ENCODE assay signal across 8 cellular contexts in genomic region chr19:16184665-16185122, GRCh38. TPM values are rescaled to one million over a fixed set of nuclear protein-coding genes. Genes with fewer than 3 reads are reported as not detected.
DNase-seq lines count a peak whose midpoint lies in the region; ATAC-seq, FAIRE-seq and TF ChIP-seq lines count a peak whose summit lies in the region.

No MANE protein-coding gene starts in this region.

- H3K27me3 ChIP-seq in ACC112 (ENCODE audit: insufficient read depth, low read length) (no peaks in the 10 kb centered on the region), bronchial epithelial cell (ENCODE audit: control insufficient read depth, insufficient read depth, low read length) (no peaks in the 10 kb centered on the region), muscle layer of duodenum (ENCODE audit: low read depth, low read length) (no peaks in the 10 kb centered on the region)

- ATAC-seq in HG03342 (IDR thresholded peaks at IDR 0.05; ENCODE audit: unreplicated experiment) (peak; percentile 1), HG03469 (IDR thresholded peaks at IDR 0.05; ENCODE audit: unreplicated experiment) (no peak)

- FAIRE-seq in bronchial epithelial cell (lab: Jason Lieb, UNC) = no peak

- H3K27ac ChIP-seq in ACC112 (ENCODE audit: low read depth, low read length) (no peak overlapping the region), muscle layer of duodenum (ENCODE audit: low read length) (peak overlapping the region; percentile 83)

- no peaks in the 10 kb centered on the region for H3K9me3 ChIP-seq in muscle layer of duodenum (ENCODE audit: control insufficient read depth in 1 of 2, low read length in 2 of 2)

- H3K79me2 ChIP-seq in ACC112 (ENCODE audit: control insufficient read depth, insufficient read depth, low read length, unreplicated experiment) = peaks cover 26% of the 10 kb centered on the region

- H2AFZ ChIP-seq in ACC112 (ENCODE audit: low read length, unreplicated experiment) = no peak overlapping the region

- TF ChIP-seq CTCF in bronchial epithelial cell (IDR thresholded peaks at IDR 0.05; ENCODE audit: insufficient read depth, low read length, severe bottlenecking) = no peak

- H3K4me3 ChIP-seq in ACC112 (ENCODE audit: low read depth, low read length) (peak overlapping the region; percentile 92), bronchial epithelial cell (ENCODE audit: low read depth, low read length) (peak overlapping the region; percentile 98), muscle layer of duodenum (ENCODE audit: low read depth in 1 of 2, low read length in 2 of 2) (peak overlapping the region; percentile 94 to 95)

- no peak for DNase-seq in bronchial epithelial cell (ENCODE audit: low read depth)
- DNase-seq in stimulated activated CD4-positive, alpha-beta T cell treated with anti-CD3 and anti-CD28 coated beads, Interleukin-4, amount 100 ng/mL, for 24 hours = no peak
- no peak for DNase-seq in stimulated activated CD4-positive, alpha-beta T cell treated with anti-CD3 and anti-CD28 coated beads, Interleukin-15, amount 100 ng/mL, for 24 hours
- DNase-seq in activated CD4-positive, CD25-positive, alpha-beta regulatory T cell (lab: John Stamatoyannopoulos, UW) = no peak

- H3K4me1 ChIP-seq in ACC112 (ENCODE audit: control insufficient read depth, insufficient read depth, low read length, unreplicated experiment) (peaks cover 6% of the 10 kb centered on the region), muscle layer of duodenum (ENCODE audit: control insufficient read depth in 1 of 2, insufficient read depth in 2 of 2, low read length in 2 of 2) (peaks cover 0 to 33% of the 10 kb centered on the region in 2 donors)

- 0 out of 2 replicates have a peak, but pooled peaks cover 5% of the 10 kb centered on the region for H3K36me3 ChIP-seq in ACC112 (ENCODE audit: insufficient read depth, low read length)
- H3K36me3 ChIP-seq in bronchial epithelial cell (ENCODE audit: control insufficient read depth, insufficient read depth, low read length) = peaks cover 8% of the 10 kb centered on the region
- peaks cover 14 to 15% of the 10 kb centered on the region in 2 donors for H3K36me3 ChIP-seq in muscle layer of duodenum (ENCODE audit: control insufficient read depth in 1 of 2, insufficient read depth in 2 of 2, low read length in 2 of 2)

RNA-seq across cellular contexts. Expression of gene FAM32A, which starts 0.5 kb away (rescaled TPM):
- total RNA-seq in bronchial epithelial cell = 80.9 and 82.9 TPM in 2 replicates

RNA-seq across cellular contexts. Expression of gene CIB3, which starts 11.4 kb away (rescaled TPM):
- total RNA-seq in bronchial epithelial cell = not detected in 2 replicates

RNA-seq across cellular contexts. Expression of gene AP1M1, which starts 13.0 kb away (rescaled TPM):
- 20.5 and 23.4 TPM in 2 replicates for total RNA-seq in bronchial epithelial cell

RNA-seq across cellular contexts. Expression of gene HSH2D, which starts 41.2 kb away (rescaled TPM):
- total RNA-seq in bronchial epithelial cell = 0.26 and 0.38 TPM in 2 replicates
